28 cellular contexts compared by ENCODE assay signal in genomic region chr7:1099637-1100036, GRCh38. TPM values are rescaled to one million over a fixed set of nuclear protein-coding genes. Genes with fewer than 3 reads are reported as not detected.
"Had no signal": no experiment of that assay in that cellular context is flagged by ENCODE, and none has a peak within 500 bp of the region (broad histone marks: within the 10 kb centered on the region; RNA-seq: fewer than 3 reads in every experiment).

No MANE protein-coding gene starts in this region.

- H3K27ac ChIP-seq: esophagus squamous epithelium, left ventricle myocardium inferior, parathyroid adenoma, psoas muscle, testis, transverse colon, uterus, VCaP had no signal

- H2AFZ ChIP-seq: parathyroid adenoma had no signal

- H3K4me3 ChIP-seq: esophagus squamous epithelium, left ventricle myocardium inferior, lung, psoas muscle, smooth muscle cell, testis, transverse colon, uterus had no signal

- H3K4me1 ChIP-seq: uterus had no signal

- H3K36me3 ChIP-seq: left ventricle myocardium inferior, transverse colon, uterus had no signal

- H3K4me2 ChIP-seq: smooth muscle cell had no signal

- DNase-seq: activated CD4-positive, alpha-beta T cell treated with anti-CD3 and anti-CD28 coated beads for 48 hours; activated CD4-positive, alpha-beta T cell treated with anti-CD3 and anti-CD28 coated beads, Interleukin-2, amount 50 U/mL, for 48 hours; activated CD8-positive, alpha-beta memory T cell treated with anti-CD3 and anti-CD28 coated beads, Interleukin-2, amount 50 U/mL, for 4 hours; activated effector memory CD4-positive, alpha-beta T cell treated with anti-CD3 and anti-CD28 coated beads, Interleukin-2, amount 50 U/mL, for 16 hours; activated naive CD4-positive, alpha-beta T cell treated with anti-CD3 and anti-CD28 coated beads for 36 hours; activated naive CD8-positive, alpha-beta T cell treated with anti-CD3 and anti-CD28 coated beads, Interleukin-2, amount 10 ng/mL, durations not matched to agents 7 days and 5 days; activated T-cell treated with anti-CD3 and anti-CD28 coated beads, Interleukin-2, amount 50 U/mL, for 1 hour; esophagus squamous epithelium; foreskin melanocyte; left ventricle myocardium inferior; mesendoderm; nucleus accumbens; stimulated activated CD4-positive, alpha-beta T cell treated with anti-CD3 and anti-CD28 coated beads, Interleukin-15, amount 100 ng/mL, for 24 hours; stimulated activated CD4-positive, alpha-beta T cell treated with anti-CD3 and anti-CD28 coated beads, Interleukin-2, amount 100 ng/mL, for 24 hours; stimulated activated naive B cell treated with anti-CD40 and anti-IgM and Interleukin-4, amounts not matched to agents 10 μg/mL and 1 μg/mL and 100 μg/mL, for 72 hours; testis; transverse colon; uterus had no signal

- H3K27me3 ChIP-seq: esophagus squamous epithelium, testis, transverse colon, uterus had no signal

- ATAC-seq: activated CD4-positive, CD25-positive, alpha-beta regulatory T cell treated with anti-CD3 and anti-CD28 coated beads, Interleukin-2, amount 50 U/mL, for 24 hours; psoas muscle; stimulated activated naive B cell treated with anti-CD40 and anti-IgM and Interleukin-4, amounts not matched to agents 10 μg/mL and 1 μg/mL and 100 μg/mL, for 72 hours had no signal

- H3K9me3 ChIP-seq: esophagus squamous epithelium, left ventricle myocardium inferior, psoas muscle, testis, transverse colon, uterus had no signal

RNA-seq across cellular contexts. Expression of gene GPER1, which starts 11.7 kb away (rescaled TPM):
- total RNA-seq: activated CD8-positive, alpha-beta memory T cell treated with anti-CD3 and anti-CD28 coated beads for 36 hours; activated naive CD4-positive, alpha-beta T cell treated with anti-CD3 and anti-CD28 coated beads for 36 hours; activated T-helper 1 cell treated with anti-CD3 and anti-CD28 coated beads, Interleukin-12 subunit alpha, Interleukin-12 subunit beta, Interleukin-2, Interleukin-4 antibody, amounts not matched to agents 30 ng/mL and 10 ng/mL and 1 ng/mL, durations not matched to agents 14 hours and 24 hours and 36 hours; T-helper 1 cell treated with Interleukin-12 subunit alpha and Interleukin-12 subunit beta and Interleukin-4 antibody, amounts not matched to agents 30 ng/mL and 1 ng/mL, for 36 hours had no signal
- polyA plus RNA-seq: neural cell had no signal

RNA-seq across cellular contexts. Expression of gene GPR146, which starts 55.3 kb away (rescaled TPM):
- polyA plus RNA-seq: neural cell had no signal
